In the genomic region with DNA sequence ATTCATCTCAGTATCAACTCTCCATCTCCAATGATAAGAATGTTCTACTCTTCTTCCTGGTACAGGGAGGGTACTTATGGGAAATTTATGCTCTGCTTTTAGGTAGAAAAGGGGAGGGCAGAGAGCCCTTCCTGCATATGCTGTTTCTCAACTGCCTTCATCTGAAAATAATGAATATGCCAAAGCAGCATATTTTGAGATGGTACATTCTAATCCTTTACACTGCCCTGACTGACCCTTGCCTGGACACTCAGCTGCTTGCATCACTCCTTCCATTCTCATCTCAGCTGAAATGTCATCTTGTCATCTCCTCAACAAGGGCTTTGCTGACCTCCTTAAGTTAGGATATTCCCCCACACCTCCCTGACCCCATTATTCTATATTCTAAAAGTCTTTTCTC, we compare ENCODE assay signal across 17 cellular contexts.
"Had no signal": no experiment of that assay in that cellular context is flagged by ENCODE, and none has a peak within 500 bp of the region (broad histone marks: within the 10 kb centered on the region; RNA-seq: fewer than 3 reads in every experiment).

No MANE protein-coding gene starts in this region.

- H3K4me3 Mint-ChIP-seq: activated CD4-positive, alpha-beta memory T cell treated with anti-CD3 and anti-CD28 coated beads, Interleukin-2, amount 10 ng/mL, durations not matched to agents 7 days and 5 days; activated T-cell treated with anti-CD3 and anti-CD28 coated beads, Interleukin-2, amount 50 U/mL, for 24 hours; naive B cell; T-helper 17 cell had no signal

- H3K4me1 Mint-ChIP-seq: activated CD4-positive, alpha-beta memory T cell treated with anti-CD3 and anti-CD28 coated beads, Interleukin-2, amount 10 ng/mL, durations not matched to agents 7 days and 5 days; naive B cell had no signal

- H3K27ac Mint-ChIP-seq: activated CD4-positive, alpha-beta memory T cell treated with anti-CD3 and anti-CD28 coated beads, Interleukin-2, amount 10 ng/mL, durations not matched to agents 7 days and 5 days; activated T-cell treated with anti-CD3 and anti-CD28 coated beads, Interleukin-2, amount 50 U/mL, for 24 hours; T-helper 17 cell had no signal

- H3K27me3 Mint-ChIP-seq: activated T-cell treated with anti-CD3 and anti-CD28 coated beads, Interleukin-2, amount 50 U/mL, for 24 hours had no signal

- H3K36me3 ChIP-seq: upper lobe of right lung had no signal

- DNase-seq: activated CD4-positive, alpha-beta memory T cell treated with anti-CD3 and anti-CD28 coated beads, Interleukin-2, amount 10 ng/mL, durations not matched to agents 7 days and 5 days; activated CD4-positive, alpha-beta T cell treated with anti-CD3 and anti-CD28 coated beads for 4 hours; activated naive CD4-positive, alpha-beta T cell treated with anti-CD3 and anti-CD28 coated beads, Interleukin-2, amount 50 U/mL, for 16 hours; activated T-cell treated with anti-CD3 and anti-CD28 coated beads, Interleukin-2, amount 50 U/mL, for 24 hours; caudate nucleus; foreskin keratinocyte; head of caudate nucleus; mammary epithelial cell; naive B cell; small intestine; stimulated activated CD4-positive, alpha-beta T cell treated with anti-CD3 and anti-CD28 coated beads, Interleukin-4, amount 100 ng/mL, for 4 hours; stimulated activated CD8-positive, alpha-beta memory T cell treated with anti-CD3 and anti-CD28 coated beads, Interleukin-4, amount 100 ng/mL, for 48 hours; stimulated activated naive CD4-positive, alpha-beta T cell treated with Interleukin-2 at 50 U/mL for 16 hours; T-helper 17 cell; upper lobe of right lung had no signal

- H3K9me3 ChIP-seq: upper lobe of right lung had no signal

- H3K4me3 ChIP-seq: coronary artery, upper lobe of right lung had no signal

- H3K4me1 ChIP-seq: parathyroid adenoma had no signal

- H3K36me3 Mint-ChIP-seq: naive B cell had no signal

- ATAC-seq: T-helper 17 cell, upper lobe of right lung had no signal

- H3K9me3 Mint-ChIP-seq: activated CD4-positive, alpha-beta memory T cell treated with anti-CD3 and anti-CD28 coated beads, Interleukin-2, amount 10 ng/mL, durations not matched to agents 7 days and 5 days; activated T-cell treated with anti-CD3 and anti-CD28 coated beads, Interleukin-2, amount 50 U/mL, for 24 hours had no signal

- H3K27me3 ChIP-seq: foreskin keratinocyte, upper lobe of right lung had no signal

- H3K27ac ChIP-seq: parathyroid adenoma had no signal
